In genomic region chr1:227894306-227894721, GRCh38 we compare ENCODE assay signal across 1 cellular context.
TF ChIP-seq lines count a peak whose summit lies in the region.

No MANE protein-coding gene starts in this region.

TF ChIP-seq in HepG2, 621 proteins besides CTCF, POLR2A, EP300 and RAD21:
- TF ChIP-seq, protein P1, sequence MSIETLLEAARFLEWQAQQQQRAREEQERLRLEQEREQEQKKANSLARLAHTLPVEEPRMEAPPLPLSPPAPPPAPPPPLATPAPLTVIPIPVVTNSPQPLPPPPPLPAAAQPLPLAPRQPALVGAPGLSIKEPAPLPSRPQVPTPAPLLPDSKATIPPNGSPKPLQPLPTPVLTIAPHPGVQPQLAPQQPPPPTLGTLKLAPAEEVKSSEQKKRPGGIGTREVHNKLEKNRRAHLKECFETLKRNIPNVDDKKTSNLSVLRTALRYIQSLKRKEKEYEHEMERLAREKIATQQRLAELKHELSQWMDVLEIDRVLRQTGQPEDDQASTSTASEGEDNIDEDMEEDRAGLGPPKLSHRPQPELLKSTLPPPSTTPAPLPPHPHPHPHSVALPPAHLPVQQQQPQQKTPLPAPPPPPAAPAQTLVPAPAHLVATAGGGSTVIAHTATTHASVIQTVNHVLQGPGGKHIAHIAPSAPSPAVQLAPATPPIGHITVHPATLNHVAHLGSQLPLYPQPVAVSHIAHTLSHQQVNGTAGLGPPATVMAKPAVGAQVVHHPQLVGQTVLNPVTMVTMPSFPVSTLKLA (IDR thresholded peaks at IDR 0.05) = peak; percentile 89
- TF ChIP-seq MAFG (CRISPR knock-in tag; IDR thresholded peaks at IDR 0.05) = no peak
